10 cellular contexts compared by ENCODE assay signal in genomic region chr7:143615545-143615944, GRCh38. TPM values are rescaled to one million over a fixed set of nuclear protein-coding genes. Genes with fewer than 3 reads are reported as not detected.
DNase-seq lines count a peak whose midpoint lies in the region; ATAC-seq and TF ChIP-seq lines count a peak whose summit lies in the region.
"Not testable (repeated sequence)": the region's sequence is repeated elsewhere in the genome, so short reads cannot be mapped to it uniquely, and the experiment has no call there.
"Had no signal": no experiment of that assay in that cellular context is flagged by ENCODE, and none has a peak within 500 bp of the region (broad histone marks: within the 10 kb centered on the region; RNA-seq: fewer than 3 reads in every experiment).

No MANE protein-coding gene starts in this region.

- H3K4me3 ChIP-seq in GM23338; Loucy (ENCODE audit: low read length, poor library complexity, severe bottlenecking); SK-N-SH (ENCODE audit: low read depth in 2 of 2, low read length in 1 of 2); choroid plexus epithelial cell (ENCODE audit: low read depth, low read length); hepatocyte: not testable (repeated sequence)

- DNase-seq in ACHN = peak; percentile 50
- peak; percentile 41 for DNase-seq in GM23338 (ENCODE audit: low spot score)
- not testable (repeated sequence) for DNase-seq in SK-N-SH; hepatocyte (ENCODE audit: low spot score)
- DNase-seq in choroid plexus epithelial cell (ENCODE audit: low read depth) = peak; percentile 43
- peak; percentile 0 for DNase-seq in myocyte (ENCODE audit: low read depth)
- DNase-seq in superior temporal gyrus (ENCODE audit: extremely low spot score) = peak; percentile 1

- not testable (repeated sequence) for H3K9me3 ChIP-seq in Loucy (ENCODE audit: insufficient read depth, low read depth, low read length); SK-N-SH; hepatocyte (ENCODE audit: low read depth)

- H3K4me1 Mint-ChIP-seq in GM23338 = not testable (repeated sequence)

- H3K27ac ChIP-seq in GM23338 (ENCODE audit: low read depth); SK-N-SH (ENCODE audit: low read depth in 2 of 2, low read length in 1 of 2); hepatocyte: not testable (repeated sequence)

- H3K9me3 Mint-ChIP-seq in GM23338 = not testable (repeated sequence)

- POLR2A ChIA-PET in SK-N-SH (lab: Yijun Ruan, JAX) = not testable (repeated sequence)

- not testable (repeated sequence) for H3K4me3 Mint-ChIP-seq in GM23338

- not testable (repeated sequence) for H3K4me2 ChIP-seq in GM23338; Loucy (ENCODE audit: low read depth, low read length, poor library complexity, severe bottlenecking); SK-N-SH; hepatocyte

- not testable (repeated sequence) for H3K9ac ChIP-seq in Loucy (ENCODE audit: low read depth, low read length, poor library complexity, severe bottlenecking); SK-N-SH

- not testable (repeated sequence) for H3K79me2 ChIP-seq in GM23338 (replicated peaks; ENCODE audit: insufficient read depth); Loucy (ENCODE audit: insufficient read depth, low read length); SK-N-SH (ENCODE audit: insufficient read depth); hepatocyte

- in situ Hi-C loops in ACHN (cut with HindIII; ENCODE audit: low pct_ligation_motif_present, low pct_unique_long_range_greater_than_20kb, low sequenced_read_pairs) = not testable (repeated sequence)

- H3K36me3 ChIP-seq in GM23338 (ENCODE audit: insufficient read depth); Loucy (ENCODE audit: insufficient read depth, low read length); SK-N-SH (replicated peaks in 1 of 2; ENCODE audit: control insufficient read depth in 1 of 2, insufficient read depth in 2 of 2, low read length in 1 of 2); hepatocyte (replicated peaks; ENCODE audit: insufficient read depth, low read depth): not testable (repeated sequence)

- not testable (repeated sequence) for H3K27me3 Mint-ChIP-seq in GM23338 (ENCODE audit: insufficient read depth, low read depth, poor library complexity)

- ATAC-seq in GM23338 = not testable (repeated sequence)

- not testable (repeated sequence) for H4K20me1 ChIP-seq in GM23338 (replicated peaks; ENCODE audit: insufficient read depth); Loucy (ENCODE audit: insufficient read depth, low read length, poor library complexity, severe bottlenecking); SK-N-SH (ENCODE audit: insufficient read depth); hepatocyte (ENCODE audit: insufficient read depth, poor library complexity, severe bottlenecking)

- not testable (repeated sequence) for TF ChIP-seq RAD21 in SK-N-SH (IDR thresholded peaks at IDR 0.05; ENCODE audit: low read length)

- not testable (repeated sequence) for H3K36me3 Mint-ChIP-seq in GM23338 (ENCODE audit: low read depth)

- not testable (repeated sequence) for TF ChIP-seq EP300 in SK-N-SH (IDR thresholded peaks at IDR 0.05; ENCODE audit: borderline replicate concordance in 1 of 2, low read depth in 1 of 2, low read length in 1 of 2)

- not testable (repeated sequence) for TF ChIP-seq CTCF in GM23338 (conservative IDR thresholded peaks at IDR 0.05; ENCODE audit: low read depth in 2 of 2)
- peak; percentile 26; the same call in 1 of the 2 replicates for TF ChIP-seq CTCF in Loucy (conservative IDR thresholded peaks at IDR 0.05; ENCODE audit: low read length)
- peak; percentile 40 for TF ChIP-seq CTCF in SK-N-SH (IDR thresholded peaks at IDR 0.05)
- peak; percentile 37 for TF ChIP-seq CTCF in choroid plexus epithelial cell (conservative IDR thresholded peaks at IDR 0.05; ENCODE audit: low read depth, low read length)
- peak; percentile 14 for TF ChIP-seq CTCF in hepatocyte (IDR thresholded peaks at IDR 0.05; ENCODE audit: poor library complexity)

- not testable (repeated sequence) for H3K27ac Mint-ChIP-seq in GM23338

- H3F3A ChIP-seq in GM23338 (replicated peaks; ENCODE audit: low read depth); Loucy (ENCODE audit: low read depth); SK-N-SH (replicated peaks; ENCODE audit: insufficient read depth): not testable (repeated sequence)

- H3K27me3 ChIP-seq in GM23338 (ENCODE audit: insufficient read depth); Loucy (ENCODE audit: insufficient read depth, low read length, poor library complexity, severe bottlenecking); SK-N-SH (ENCODE audit: insufficient read depth); hepatocyte: not testable (repeated sequence)

- 75% methylated on average over 5 of the region's 6 CpGs for WGBS in SK-N-SH (ENCODE audit: low lambda C conversion rate)
- WGBS in hepatocyte (ENCODE audit: low lambda C conversion rate, missing lambda C conversion rate) = 82% methylated on average over 3 of the region's 6 CpGs

- CTCF ChIA-PET in SK-N-SH (lab: Yijun Ruan, JAX) = not testable (repeated sequence)

- H3K4me1 ChIP-seq in GM23338 (ENCODE audit: insufficient read depth); Loucy (ENCODE audit: insufficient read depth, low read length, poor library complexity, severe bottlenecking); SK-N-SH (ENCODE audit: control insufficient read depth in 1 of 2, insufficient read depth in 2 of 2, low read depth in 1 of 2, low read length in 1 of 2); hepatocyte (ENCODE audit: insufficient read depth): not testable (repeated sequence)

- not testable (repeated sequence) for H2AFZ ChIP-seq in GM23338; Loucy (ENCODE audit: low read length); SK-N-SH (ENCODE audit: low read depth); hepatocyte

- not testable (repeated sequence) for H3K9me2 ChIP-seq in GM23338 (ENCODE audit: insufficient read depth); Loucy (replicated peaks; ENCODE audit: low read depth, low read length); SK-N-SH; hepatocyte (replicated peaks; ENCODE audit: insufficient read depth)

RNA-seq across cellular contexts. Expression of gene TCAF2, which starts 5.2 kb away (rescaled TPM):
- total RNA-seq in GM23338 (2014; rRNA removed; shearing (Covaris generic)) = 0.08 and 0.28 TPM in 2 replicates
- polyA plus RNA-seq in GM23338 (2016; fragmentation: Nextera tagmentation; extraction: Ambion mirVana) (0.09 TPM in 1 of 2 replicates, not detected in the other), SK-N-SH (2012; rRNA removed) (19.5 and 23.3 TPM in 2 replicates), hepatocyte (1.4 and 1.7 TPM in 2 replicates)
- polyA plus RNA-seq in SK-N-SH (2012; cell fraction: cytosol; rRNA removed) = 11.8 and 14.9 TPM in 2 replicates
- 38.3 and 41.8 TPM in 2 replicates for polyA plus RNA-seq in SK-N-SH (2012; cell fraction: nucleus; rRNA removed)
- total RNA-seq in hepatocyte (1.0 and 1.1 TPM in 2 replicates), myocyte (1.7 and 6.7 TPM in 2 replicates)
- 2.6 TPM for polyA plus RNA-seq in myocyte (2012)

RNA-seq across cellular contexts. Expression of gene CTAGE15, which starts 43.9 kb away (rescaled TPM):
- total RNA-seq in GM23338 (2014; rRNA removed; shearing (Covaris generic)) = 1.6 and 2.9 TPM in 2 replicates
- polyA plus RNA-seq in GM23338 (2016; fragmentation: Nextera tagmentation; extraction: Ambion mirVana) = 0.10 TPM in 1 of 2 replicates, not detected in the other
- polyA plus RNA-seq in SK-N-SH (2012; rRNA removed) = 0.07 TPM in 1 of 2 replicates, not detected in the other
- polyA plus RNA-seq in SK-N-SH (2012; cell fraction: cytosol; rRNA removed) = not detected in 2 replicates
- polyA plus RNA-seq in SK-N-SH (2012; cell fraction: nucleus; rRNA removed) = 0.13 and 0.14 TPM in 2 replicates
- total RNA-seq in hepatocyte = 1.8 and 2.7 TPM in 2 replicates
- 0.22 and 0.26 TPM in 2 replicates for polyA plus RNA-seq in hepatocyte
- total RNA-seq in myocyte = 0.10 and 0.37 TPM in 2 replicates
- not detected for polyA plus RNA-seq in myocyte (2012)
- total RNA-seq: IMR-90, OCI-LY7 had no signal
- polyA plus RNA-seq: IMR-90 had no signal
